ENCODE assay signal across 17 cellular contexts in genomic region chr6:158786645-158787304, GRCh38. TPM values are rescaled to one million over a fixed set of nuclear protein-coding genes. Genes with fewer than 3 reads are reported as not detected.
A peak's percentile ranks its signal among the peaks of the same experiment; 100 is the strongest.
DNase-seq lines count a peak whose midpoint lies in the region; ATAC-seq and TF ChIP-seq lines count a peak whose summit lies in the region.
"Had no signal": no experiment of that assay in that cellular context is flagged by ENCODE, and none has a peak within 500 bp of the region (broad histone marks: within the 10 kb centered on the region; RNA-seq: fewer than 3 reads in every experiment).

No MANE protein-coding gene starts in this region.

- H3K4me1 Mint-ChIP-seq in MCF 10A (ENCODE audit: insufficient read depth, unreplicated experiment) (no peaks in the 10 kb centered on the region), brain (peaks cover 35% of the 10 kb centered on the region)

- ATAC-seq in left colon, result peak; percentile 87
- ATAC-seq in HG03469 (IDR thresholded peaks at IDR 0.05; ENCODE audit: unreplicated experiment), result no peak
- no peak for ATAC-seq in HG03095 (IDR thresholded peaks at IDR 0.05; ENCODE audit: unreplicated experiment)

- no peaks in the 10 kb centered on the region for H3K9me3 Mint-ChIP-seq in MCF 10A (ENCODE audit: unreplicated experiment)
- H3K9me3 Mint-ChIP-seq in brain, result no peaks in the 10 kb centered on the region
- H3K9me3 Mint-ChIP-seq: activated naive CD4-positive, alpha-beta T cell treated with anti-CD3 and anti-CD28 coated beads, Interleukin-2, amount 10 ng/mL, durations not matched to agents 7 days and 5 days; stimulated activated naive CD8-positive, alpha-beta T cell treated with anti-CD3 and anti-CD28 coated beads, Interleukin-15, Interleukin-2, amounts not matched to agents 100 ng/mL and 50 ng/mL, for 24 hours had no signal

- H3K27ac Mint-ChIP-seq in MCF 10A (ENCODE audit: low read depth, unreplicated experiment), result no peak overlapping the region
- H3K27ac Mint-ChIP-seq in brain, result peak overlapping the region in 3 of 5 experiments; percentile 52 to 67 (median 54)
- H3K27ac Mint-ChIP-seq: activated naive CD4-positive, alpha-beta T cell treated with anti-CD3 and anti-CD28 coated beads, Interleukin-2, amount 10 ng/mL, durations not matched to agents 7 days and 5 days; stimulated activated naive CD8-positive, alpha-beta T cell treated with anti-CD3 and anti-CD28 coated beads, Interleukin-15, Interleukin-2, amounts not matched to agents 100 ng/mL and 50 ng/mL, for 24 hours had no signal

- POLR2A ChIA-PET in MCF 10A (lab: Yijun Ruan, JAX), result interaction anchor here (0.7 to 2.1 kb wide), 2 partner anchors 31 to 79 kb away, joined by 3 to 5 read pairs; no protein-coding TSS in a partner anchor

- CTCF ChIA-PET in MCF 10A (lab: Yijun Ruan, JAX), result interaction anchor here (0.6 to 1.1 kb wide), 4 partner anchors 34 to 188 kb away, joined by 3 to 4 read pairs (median 4); no protein-coding TSS in a partner anchor

- H3K36me3 Mint-ChIP-seq in MCF 10A (ENCODE audit: insufficient read depth, unreplicated experiment), result peaks cover 83% of the 10 kb centered on the region
- peaks cover 57% of the 10 kb centered on the region for H3K36me3 Mint-ChIP-seq in brain

- H3K9me3 ChIP-seq in breast epithelium, result no peaks in the 10 kb centered on the region
- H3K9me3 ChIP-seq: HAP-1 had no signal

- H3K27me3 ChIP-seq in breast epithelium, result no peaks in the 10 kb centered on the region

- H3K27me3 Mint-ChIP-seq in MCF 10A (ENCODE audit: insufficient read depth, unreplicated experiment) (no peaks in the 10 kb centered on the region), brain (no peaks in the 10 kb centered on the region)
- H3K27me3 Mint-ChIP-seq: activated naive CD4-positive, alpha-beta T cell treated with anti-CD3 and anti-CD28 coated beads, Interleukin-2, amount 10 ng/mL, durations not matched to agents 7 days and 5 days; stimulated activated naive CD8-positive, alpha-beta T cell treated with anti-CD3 and anti-CD28 coated beads, Interleukin-15, Interleukin-2, amounts not matched to agents 100 ng/mL and 50 ng/mL, for 24 hours had no signal

- H3K4me1 ChIP-seq in breast epithelium, result no peaks in the 10 kb centered on the region
- H3K4me1 ChIP-seq: HAP-1 had no signal

- TSS peak; percentile 10 for BruUV-seq in MCF 10A (replicated peaks; lab: Mats Ljungman, UMichigan)

- H3K4me3 ChIP-seq in breast epithelium, result no peak overlapping the region
- H3K4me3 ChIP-seq: dorsolateral prefrontal cortex, HAP-1 had no signal

- no peak overlapping the region for H3K27ac ChIP-seq in breast epithelium
- H3K27ac ChIP-seq: dorsolateral prefrontal cortex had no signal

- intact Hi-C loops in MCF 10A (cut with micrococcal nuclease) (no loop called here), breast epithelium (cut with DNase I; ENCODE audit: low total_unique reads) (loop anchor here (2.0 kb wide), 1 partner anchor 24 kb away; no protein-coding TSS in a partner anchor), left colon (cut with DNase I, micrococcal nuclease) (no loop called here)

- no peak overlapping the region for H3K4me3 Mint-ChIP-seq in MCF 10A (ENCODE audit: unreplicated experiment)
- no peak overlapping the region for H3K4me3 Mint-ChIP-seq in brain
- H3K4me3 Mint-ChIP-seq: activated naive CD4-positive, alpha-beta T cell treated with anti-CD3 and anti-CD28 coated beads, Interleukin-2, amount 10 ng/mL, durations not matched to agents 7 days and 5 days; stimulated activated naive CD8-positive, alpha-beta T cell treated with anti-CD3 and anti-CD28 coated beads, Interleukin-15, Interleukin-2, amounts not matched to agents 100 ng/mL and 50 ng/mL, for 24 hours had no signal

- DNase-seq in MCF 10A (ENCODE audit: unreplicated experiment) (no peak), breast epithelium (ENCODE audit: low spot score in 2 of 2) (no peak), left colon (peak in 1 of 2 donors; percentile 61), ureter (ENCODE audit: low spot score) (peak; percentile 37), OCI-M2 (lab: John Stamatoyannopoulos, UW; ENCODE audit: unreplicated experiment) (no peak)
- DNase-seq: activated CD4-positive, alpha-beta T cell treated with anti-CD3 and anti-CD28 coated beads for 1 hour; activated naive CD4-positive, alpha-beta T cell treated with anti-CD3 and anti-CD28 coated beads, Interleukin-2, amount 10 ng/mL, durations not matched to agents 7 days and 5 days; dorsolateral prefrontal cortex; mesendoderm; NCI-H446 treated with DMSO at 0.1 percent for 48 hours; NK-92 treated with Interleukin-12 subunit alpha and Interleukin-12 subunit beta, amount 100 ng/mL, for 24 hours; SIG-M5 had no signal

- no peaks in the 10 kb centered on the region for H3K36me3 ChIP-seq in breast epithelium

- no peak for TF ChIP-seq CTCF in MCF 10A (IDR thresholded peaks at IDR 0.05; ENCODE audit: unreplicated experiment)
- no peak for TF ChIP-seq CTCF in breast epithelium (IDR thresholded peaks at IDR 0.05)
- TF ChIP-seq CTCF in brain (conservative IDR thresholded peaks at IDR 0.05), result no peak

- TF ChIP-seq POLR2A in breast epithelium (IDR thresholded peaks at IDR 0.05), result no peak

RNA-seq across cellular contexts. Expression of gene EZR, which starts 32.4 kb away (rescaled TPM):
- total RNA-seq in MCF 10A (2022) (243 and 296 TPM in 2 replicates), breast epithelium (100 to 1,000 TPM in 1 of 3 donors, 10 to 100 TPM in 2; 29.1 to 154 (median 59.3) TPM), left colon (100 to 1,000 TPM; 368 to 492 TPM), ureter (314 TPM)
- polyA plus RNA-seq in brain (ENCODE audit: insufficient read depth, low read depth, low replicate concordance), result 317 TPM
